ENCODE assay signal across 21 cellular contexts in the genomic region with DNA sequence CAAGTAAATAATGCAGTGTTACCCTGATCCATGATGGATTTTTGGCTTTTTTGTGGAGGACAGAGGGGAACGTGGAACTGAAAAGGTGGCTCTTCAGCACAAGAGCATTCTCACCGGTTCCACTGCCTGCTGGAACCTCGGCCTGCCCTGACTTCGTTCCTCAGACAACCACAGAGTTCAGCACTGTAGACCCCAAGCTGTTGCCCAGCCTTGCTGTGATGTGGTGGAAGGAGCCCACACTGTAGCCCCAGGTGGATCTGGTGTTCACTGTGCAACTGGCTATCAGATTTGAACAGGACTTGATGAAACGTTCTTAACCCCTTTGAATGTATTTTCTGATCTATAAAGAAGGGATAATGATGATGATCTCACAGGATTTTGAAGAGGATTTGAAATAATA.
A peak's percentile ranks its signal among the peaks of the same experiment; 100 is the strongest.
DNase-seq lines count a peak whose midpoint lies in the region; ATAC-seq, FAIRE-seq and TF ChIP-seq lines count a peak whose summit lies in the region.
"Had no signal": no experiment of that assay in that cellular context is flagged by ENCODE, and none has a peak within 500 bp of the region (broad histone marks: within the 10 kb centered on the region; RNA-seq: fewer than 3 reads in every experiment).

No MANE protein-coding gene starts in this region.

- POLR2A ChIA-PET in K562 (lab: Yijun Ruan, JAX), result no interaction called here

- H3K4me2 ChIP-seq in DND-41 (ENCODE audit: insufficient read depth, low read length) (no peak overlapping the region), K562 (ENCODE audit: insufficient read depth, low read length) (no peak overlapping the region), neuronal stem cell (ENCODE audit: insufficient read depth, low read length, poor library complexity, severe bottlenecking) (no peak overlapping the region)
- H3K4me2 ChIP-seq: A549; BLaER1 treated with 17β-estradiol and CSF1 and Interleukin-3, amounts not matched to agents 10 nM and 100 nM had no signal

- FAIRE-seq in K562 (lab: Jason Lieb, UNC), result no peak
- FAIRE-seq: A549, GM12878, GM12892, GM18507 had no signal

- H3K9me3 ChIP-seq in DND-41 (ENCODE audit: insufficient read depth, low read length, severe bottlenecking) (no peaks in the 10 kb centered on the region), K562 (replicated peaks; ENCODE audit: control insufficient read depth, insufficient read depth, low read depth, low read length) (no peaks in the 10 kb centered on the region), neuronal stem cell (replicated peaks in 1 of 2; ENCODE audit: control insufficient read depth in 2 of 2, insufficient read depth in 1 of 2, low read depth in 1 of 2, low read length in 2 of 2) (no peaks in the 10 kb centered on the region)
- H3K9me3 ChIP-seq: A549; BLaER1 treated with 17β-estradiol and CSF1 and Interleukin-3, amounts not matched to agents 10 nM and 100 nM; Caco-2 had no signal

- H2BK15ac ChIP-seq in neuronal stem cell (ENCODE audit: low read length), result no peak overlapping the region

- no peak overlapping the region for H3K4me3 Mint-ChIP-seq in activated T-cell treated with anti-CD3 and anti-CD28 coated beads, Interleukin-2, amount 50 U/mL, for 24 hours
- H3K4me3 Mint-ChIP-seq: B cell; CD4-positive, alpha-beta T cell; CD8-positive, alpha-beta T cell had no signal

- no TSS peak for BruUV-seq in K562 (replicated peaks; lab: Mats Ljungman, UMichigan)

- H4K20me1 ChIP-seq in DND-41 (ENCODE audit: insufficient read depth, low read length) (no peaks in the 10 kb centered on the region), K562 (replicated peaks; ENCODE audit: control insufficient read depth, insufficient read depth, low read length) (no peaks in the 10 kb centered on the region)
- H4K20me1 ChIP-seq: BLaER1 treated with 17β-estradiol and CSF1 and Interleukin-3, amounts not matched to agents 10 nM and 100 nM had no signal

- no peak overlapping the region for H3K14ac ChIP-seq in neuronal stem cell (ENCODE audit: low read length)

- no peaks in the 10 kb centered on the region for H3K9me1 ChIP-seq in K562 (ENCODE audit: control insufficient read depth, insufficient read depth, low read length)

- H3K23ac ChIP-seq in neuronal stem cell (ENCODE audit: low read depth, low read length, poor library complexity), result no peak overlapping the region

- H3K27me3 ChIP-seq in DND-41 (ENCODE audit: insufficient read depth, low read length, poor library complexity) (no peaks in the 10 kb centered on the region), K562 (ENCODE audit: control insufficient read depth in 2 of 2, insufficient read depth in 2 of 2, low read length in 2 of 2) (peaks cover 0 to 8% of the 10 kb centered on the region in 2 experiments; a peak in 1 of 5 replicates), neuronal stem cell (ENCODE audit: control insufficient read depth in 3 of 3, insufficient read depth in 3 of 3, low read depth in 1 of 3, low read length in 3 of 3) (no peaks in the 10 kb centered on the region)

- intact Hi-C loops in K562 (cut with micrococcal nuclease), result no loop called here

- no peak overlapping the region for H4K91ac ChIP-seq in neuronal stem cell (ENCODE audit: low read depth, low read length, poor library complexity)

- no peak overlapping the region for H3K4ac ChIP-seq in neuronal stem cell (ENCODE audit: low read length)

- no peak for TF ChIP-seq EP300 in K562 (IDR thresholded peaks at IDR 0.05; ENCODE audit: low read length)

- peak overlapping the region; percentile 12 for H3K18ac ChIP-seq in neuronal stem cell (ENCODE audit: low read length)

- ATAC-seq in DND-41 (ENCODE audit: insufficient read depth, low read depth), result peak; percentile 87
- no peak for ATAC-seq in K562
- no peak for ATAC-seq in HG02763 (IDR thresholded peaks at IDR 0.05; ENCODE audit: unreplicated experiment)
- ATAC-seq: A549; CD8-positive, alpha-beta T cell; GM12878 had no signal

- no peaks in the 10 kb centered on the region for H3K36me3 Mint-ChIP-seq in activated T-cell treated with anti-CD3 and anti-CD28 coated beads, Interleukin-2, amount 50 U/mL, for 24 hours (ENCODE audit: low read depth)
- H3K36me3 Mint-ChIP-seq: CD8-positive, alpha-beta T cell had no signal

- H3K27me3 Mint-ChIP-seq in activated T-cell treated with anti-CD3 and anti-CD28 coated beads, Interleukin-2, amount 50 U/mL, for 24 hours, result peaks cover 42% of the 10 kb centered on the region

- H2BK120ac ChIP-seq in neuronal stem cell (ENCODE audit: low read depth, low read length), result peak overlapping the region; percentile 35

- H3K36me3 ChIP-seq in DND-41 (ENCODE audit: insufficient read depth, low read length), result no peaks in the 10 kb centered on the region
- H3K36me3 ChIP-seq in K562 (ENCODE audit: control insufficient read depth, insufficient read depth, low read length), result no peaks in the 10 kb centered on the region
- no peaks in the 10 kb centered on the region for H3K36me3 ChIP-seq in neuronal stem cell (replicated peaks in 1 of 2; ENCODE audit: control insufficient read depth in 2 of 2, insufficient read depth in 2 of 2, low read length in 2 of 2)
- H3K36me3 ChIP-seq: BLaER1 treated with 17β-estradiol and CSF1 and Interleukin-3, amounts not matched to agents 10 nM and 100 nM had no signal

- DNase-seq in DND-41 (peak; percentile 61), K562 (ENCODE audit: extremely low read depth in 1 of 4, low spot score in 3 of 4) (no peak), neuronal stem cell (ENCODE audit: low spot score) (no peak)
- DNase-seq in activated T-cell treated with anti-CD3 and anti-CD28 coated beads, Interleukin-2, amount 50 U/mL, for 24 hours, result no peak
- DNase-seq: AML-193; Caco-2; Calu3; CD4-positive, alpha-beta T cell; CD8-positive, alpha-beta T cell; DMS79 treated with DMSO at 0.1 percent for 48 hours; EL; GDM1 had no signal

- 23% methylated on average over 5 of the region's 5 CpGs for WGBS in K562 (ENCODE audit: insufficient coverage, low coverage, missing lambda C conversion rate)
- WGBS in neuronal stem cell (ENCODE audit: extremely low coverage in 2 of 2, insufficient read length in 2 of 2, insufficient replicate concordance in 1 of 2), 2 donors, result no CpG with 5 or more reads among the region's 5 CpGs

- no peak overlapping the region for H3K9ac ChIP-seq in DND-41 (ENCODE audit: low read depth, low read length)
- H3K9ac ChIP-seq in K562 (ENCODE audit: insufficient read depth in 1 of 2, low read depth in 2 of 2, low read length in 2 of 2), result no peak overlapping the region
- H3K9ac ChIP-seq in neuronal stem cell (ENCODE audit: low read depth, low read length, poor library complexity), result no peak overlapping the region
- H3K9ac ChIP-seq: BLaER1 treated with 17β-estradiol and CSF1 and Interleukin-3, amounts not matched to agents 10 nM and 100 nM had no signal

- in situ Hi-C loops in K562 (cut with MboI), result loop anchor here (5.0 to 25.0 kb wide), 2 partner anchors 273 to 1183 kb away; no protein-coding TSS in a partner anchor

- H4K8ac ChIP-seq in neuronal stem cell (ENCODE audit: low read depth, low read length), result no peak overlapping the region

- H3K79me2 ChIP-seq in DND-41 (ENCODE audit: insufficient read depth, low read length) (no peaks in the 10 kb centered on the region), K562 (ENCODE audit: control insufficient read depth, insufficient read depth, low read length) (no peaks in the 10 kb centered on the region)

- H3K4me3 ChIP-seq in DND-41 (ENCODE audit: low read depth in 1 of 2, low read length in 2 of 2) (no peak overlapping the region), K562 (no peak overlapping the region), neuronal stem cell (ENCODE audit: low read length in 2 of 2) (peak overlapping the region in 1 of 2 donors; percentile 6)
- H3K4me3 ChIP-seq: A549; BLaER1 treated with 17β-estradiol and CSF1 and Interleukin-3, amounts not matched to agents 10 nM and 100 nM; GM12878 had no signal

- H3K4me1 Mint-ChIP-seq in activated T-cell treated with anti-CD3 and anti-CD28 coated beads, Interleukin-2, amount 50 U/mL, for 24 hours (ENCODE audit: low read depth), result peaks cover 3% of the 10 kb centered on the region

- no peak overlapping the region for H2BK5ac ChIP-seq in neuronal stem cell (ENCODE audit: low read length)

- no peaks in the 10 kb centered on the region for H3K9me3 Mint-ChIP-seq in activated T-cell treated with anti-CD3 and anti-CD28 coated beads, Interleukin-2, amount 50 U/mL, for 24 hours
- H3K9me3 Mint-ChIP-seq: CD4-positive, alpha-beta T cell; CD8-positive, alpha-beta T cell had no signal

- no peak for TF ChIP-seq CTCF in DND-41 (IDR thresholded peaks at IDR 0.05; ENCODE audit: borderline replicate concordance, extremely low read depth, low read length, poor library complexity, severe bottlenecking)
- no peak for TF ChIP-seq CTCF in K562 (IDR thresholded peaks at IDR 0.05 in 2 of 3, conservative IDR thresholded peaks at IDR 0.05 in 1 of 3; ENCODE audit: insufficient read depth in 2 of 3, low read depth in 1 of 3, low read length in 3 of 3)

- no peak overlapping the region for H3K27ac Mint-ChIP-seq in activated T-cell treated with anti-CD3 and anti-CD28 coated beads, Interleukin-2, amount 50 U/mL, for 24 hours
- H3K27ac Mint-ChIP-seq: B cell; CD4-positive, alpha-beta T cell; CD8-positive, alpha-beta T cell had no signal

- H3K27ac ChIP-seq in DND-41 (ENCODE audit: low read length), result no peak overlapping the region
- H3K27ac ChIP-seq in K562 (ENCODE audit: extremely low read depth, low read depth, low read length), result no peak overlapping the region
- H3K27ac ChIP-seq in neuronal stem cell (replicated peaks; ENCODE audit: low read length), result no peak overlapping the region
- H3K27ac ChIP-seq: 22Rv1; A549; BLaER1 treated with 17β-estradiol and CSF1 and Interleukin-3, amounts not matched to agents 10 nM and 100 nM; C4-2B had no signal

- no peak for TF ChIP-seq POLR2A in K562 (conservative IDR thresholded peaks at IDR 0.05)

- H3K79me1 ChIP-seq in neuronal stem cell (ENCODE audit: low read depth, low read length), result no peaks in the 10 kb centered on the region

- peaks cover 14% of the 10 kb centered on the region for H3K4me1 ChIP-seq in DND-41 (ENCODE audit: insufficient read depth, low read length)
- peaks cover 0 to 2% of the 10 kb centered on the region in 2 experiments; a peak in 1 of 5 replicates for H3K4me1 ChIP-seq in K562 (replicated peaks in 1 of 2; ENCODE audit: control insufficient read depth in 2 of 2, insufficient read depth in 2 of 2, low read length in 2 of 2)
- H3K4me1 ChIP-seq in neuronal stem cell (ENCODE audit: control insufficient read depth in 2 of 2, insufficient read depth in 1 of 2, low read depth in 1 of 2, low read length in 2 of 2), result peaks cover 4 to 20% of the 10 kb centered on the region in 2 donors
- H3K4me1 ChIP-seq: A549, Caco-2 had no signal

- TF ChIP-seq RAD21 in K562 (CRISPR knock-in tag; conservative IDR thresholded peaks at IDR 0.05 in 1 of 2, IDR thresholded peaks at IDR 0.05 in 1 of 2), result no peak

- H2BK12ac ChIP-seq in neuronal stem cell (ENCODE audit: low read length), result no peak overlapping the region

- CTCF ChIA-PET in K562 (lab: Yijun Ruan, JAX; ENCODE audit: low intra/inter-chr PET ratio), result no interaction called here

- H2AFZ ChIP-seq in DND-41 (ENCODE audit: low read depth, low read length), result no peak overlapping the region
- peak overlapping the region; percentile 2; the same call in 1 of the 2 replicates for H2AFZ ChIP-seq in K562 (ENCODE audit: low read depth, low read length)
- no peak overlapping the region for H2AFZ ChIP-seq in neuronal stem cell (ENCODE audit: low read length)

- H2AK5ac ChIP-seq in neuronal stem cell (ENCODE audit: low read depth, low read length), result no peak overlapping the region

TF ChIP-seq in K562, 482 proteins besides CTCF, POLR2A, EP300 and RAD21 (continues in another document):
- no peak for TF ChIP-seq ZNF431 (CRISPR knock-in tag; IDR thresholded peaks at IDR 0.05)
